18 cellular contexts compared by ENCODE assay signal in genomic region chr2:145157626-145158025, GRCh38.
DNase-seq lines count a peak whose midpoint lies in the region; TF ChIP-seq lines count a peak whose summit lies in the region.
"Had no signal": no experiment of that assay in that cellular context is flagged by ENCODE, and none has a peak within 500 bp of the region (broad histone marks: within the 10 kb centered on the region; RNA-seq: fewer than 3 reads in every experiment).

No MANE protein-coding gene starts in this region.

- H3K27ac ChIP-seq in brain microvascular endothelial cell, result peak overlapping the region; percentile 55
- H3K27ac ChIP-seq in subcutaneous abdominal adipose tissue (ENCODE audit: low read depth, low read length), result peak overlapping the region; percentile 44
- H3K27ac ChIP-seq in dorsolateral prefrontal cortex, result peak overlapping the region in 1 of 59 donors; percentile 8

- H3K9ac ChIP-seq in subcutaneous abdominal adipose tissue (ENCODE audit: low read length in 5 of 5), result no peak overlapping the region

- peaks cover 0 to 21% (median 4%) of the 10 kb centered on the region in 5 donors for H3K4me1 ChIP-seq in subcutaneous abdominal adipose tissue (ENCODE audit: control insufficient read depth in 5 of 5, insufficient read depth in 5 of 5, low read length in 5 of 5)
- H3K4me1 ChIP-seq: testis had no signal

- TF ChIP-seq CTCF in brain microvascular endothelial cell (IDR thresholded peaks at IDR 0.05; ENCODE audit: low read depth, low read length, missing control alignments) (no peak), dorsolateral prefrontal cortex (IDR thresholded peaks at IDR 0.05 in 54 of 56, conservative IDR thresholded peaks at IDR 0.05 in 2 of 56; ENCODE audit: low read depth in 1 of 56, partially characterized antibody in 56 of 56) (no peak)

- H3K4me3 ChIP-seq in brain microvascular endothelial cell (ENCODE audit: low read depth, low read length) (no peak overlapping the region), subcutaneous abdominal adipose tissue (ENCODE audit: low read depth in 1 of 5, low read length in 5 of 5) (no peak overlapping the region), dorsolateral prefrontal cortex (no peak overlapping the region)
- H3K4me3 ChIP-seq: testis had no signal

- DNase-seq in H4 (ENCODE audit: low spot score), result peak; percentile 61
- DNase-seq in brain microvascular endothelial cell, result no peak
- DNase-seq in iris pigment epithelial cell (ENCODE audit: low read depth), result peak; percentile 57
- no peak for DNase-seq in activated effector memory CD4-positive, alpha-beta T cell treated with Interleukin-2 at 50 U/mL for 16 hours
- DNase-seq in dorsolateral prefrontal cortex, result no peak
- no peak for DNase-seq in occipital lobe (lab: John Stamatoyannopoulos, UW)
- DNase-seq: activated CD4-positive, alpha-beta T cell treated with anti-CD3 and anti-CD28 coated beads for 48 hours; activated CD8-positive, alpha-beta memory T cell treated with anti-CD3 and anti-CD28 coated beads, Interleukin-2, amount 50 U/mL, for 4 hours; activated gamma-delta T cell; effector memory CD4-positive, alpha-beta T cell; hippocampal formation; KG1; midbrain; NCI-H2029; NCI-H446 treated with DMSO at 0.1 percent for 48 hours; stimulated activated CD4-positive, alpha-beta T cell treated with anti-CD3 and anti-CD28 coated beads, Interleukin-15, amount 100 ng/mL, for 24 hours had no signal

- intact Hi-C loops in dorsolateral prefrontal cortex (cut with DNase I), result no loop called here

- in situ Hi-C loops in brain microvascular endothelial cell (cut with HindIII; ENCODE audit: low pct_ligation_motif_present, low sequenced_read_pairs), result no loop called here

- H3K9me3 ChIP-seq in subcutaneous abdominal adipose tissue (ENCODE audit: control insufficient read depth in 5 of 5, low read length in 5 of 5), result peaks cover 0 to 5% (median 0%) of the 10 kb centered on the region in 5 donors
- H3K9me3 ChIP-seq: testis had no signal

- no peaks in the 10 kb centered on the region for H3K36me3 ChIP-seq in brain microvascular endothelial cell (replicated peaks)
- H3K36me3 ChIP-seq in subcutaneous abdominal adipose tissue (ENCODE audit: control insufficient read depth in 5 of 5, insufficient read depth in 5 of 5, low read length in 5 of 5), result no peaks in the 10 kb centered on the region

- H3K27me3 ChIP-seq in brain microvascular endothelial cell (replicated peaks) (no peaks in the 10 kb centered on the region), subcutaneous abdominal adipose tissue (ENCODE audit: control insufficient read depth in 5 of 5, insufficient read depth in 4 of 5, low read length in 5 of 5) (no peaks in the 10 kb centered on the region), dorsolateral prefrontal cortex (no peaks in the 10 kb centered on the region)
- H3K27me3 ChIP-seq: testis had no signal

Comparison
In these comparisons a context has a peak if more than half of its experiments do, and no peak if none do; other contexts are left out.
1. DNase-seq: peak in H4 (single experiment) and iris pigment epithelial cell (single experiment); none in brain microvascular endothelial cell (single experiment), activated effector memory CD4-positive, alpha-beta T cell treated with Interleukin-2 at 50 U/mL for 16 hours (single experiment), dorsolateral prefrontal cortex (0 of 10) and occipital lobe (single experiment).